31 cellular contexts compared by ENCODE assay signal in the genomic region with DNA sequence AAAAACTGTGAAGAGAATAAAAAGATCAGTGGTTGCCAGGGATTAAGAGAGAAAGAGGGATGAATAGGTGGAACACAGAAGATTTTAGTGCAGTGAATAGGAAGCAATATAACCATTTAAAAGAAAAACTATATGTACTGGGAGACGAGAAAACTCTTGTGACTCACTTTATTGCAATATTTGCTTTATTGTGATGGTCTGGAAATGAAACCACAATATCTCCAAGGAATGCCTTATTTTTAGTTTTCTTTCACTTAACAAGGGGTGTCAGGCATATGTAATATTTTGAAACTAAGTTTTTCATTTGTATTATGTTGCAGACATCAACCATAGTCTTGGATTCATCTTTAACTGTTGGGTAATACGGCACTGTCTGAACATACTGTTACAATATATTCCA.
"Had no signal": no experiment of that assay in that cellular context is flagged by ENCODE, and none has a peak within 500 bp of the region (broad histone marks: within the 10 kb centered on the region; RNA-seq: fewer than 3 reads in every experiment).

No MANE protein-coding gene starts in this region.

- H3K4me3 Mint-ChIP-seq: activated naive CD4-positive, alpha-beta T cell treated with anti-CD3 and anti-CD28 coated beads, Interleukin-2, amount 10 ng/mL, durations not matched to agents 7 days and 5 days; brain; endodermal cell; immature natural killer cell; mesothelial cell of epicardium; naive thymus-derived CD8-positive, alpha-beta T cell; neural progenitor cell had no signal

- H2AFZ ChIP-seq: hepatocyte, neural progenitor cell had no signal

- H3K79me2 ChIP-seq: hepatocyte had no signal

- H3K27me3 Mint-ChIP-seq: activated naive CD4-positive, alpha-beta T cell treated with anti-CD3 and anti-CD28 coated beads, Interleukin-2, amount 10 ng/mL, durations not matched to agents 7 days and 5 days; progenitor cell of endocrine pancreas had no signal

- H3K4me2 ChIP-seq: hepatocyte, neural progenitor cell had no signal

- ATAC-seq: left lung; naive thymus-derived CD8-positive, alpha-beta T cell; stimulated activated naive CD8-positive, alpha-beta T cell treated with anti-CD3 and anti-CD28 coated beads, Interleukin-15, Interleukin-2, amounts not matched to agents 100 U/mL and 50 U/mL, for 24 hours; upper lobe of right lung had no signal

- H3K4me1 Mint-ChIP-seq: activated naive CD4-positive, alpha-beta T cell treated with anti-CD3 and anti-CD28 coated beads, Interleukin-2, amount 10 ng/mL, durations not matched to agents 7 days and 5 days; naive thymus-derived CD8-positive, alpha-beta T cell; neural progenitor cell had no signal

- H3K27me3 ChIP-seq: colonic mucosa, esophagus squamous epithelium, hepatocyte, left lung, neural progenitor cell, sigmoid colon, thyroid gland, upper lobe of right lung had no signal

- H3K27ac ChIP-seq: colonic mucosa, esophagus squamous epithelium, hepatocyte, left lung, neural progenitor cell, sigmoid colon, thyroid gland, upper lobe of right lung had no signal

- H3K36me3 ChIP-seq: colonic mucosa, esophagus squamous epithelium, left lung, neural progenitor cell, sigmoid colon, thyroid gland, upper lobe of right lung had no signal

- DNase-seq: activated CD4-positive, alpha-beta T cell treated with anti-CD3 and anti-CD28 coated beads, Interleukin-2, amount 50 U/mL, for 4 hours; activated CD8-positive, alpha-beta memory T cell treated with anti-CD3 and anti-CD28 coated beads for 24 hours; activated CD8-positive, alpha-beta memory T cell treated with anti-CD3 and anti-CD28 coated beads, Interleukin-2, amount 50 U/mL, for 4 hours; activated naive CD4-positive, alpha-beta T cell treated with anti-CD3 and anti-CD28 coated beads, Interleukin-2, amount 10 ng/mL, durations not matched to agents 7 days and 5 days; activated T-cell treated with anti-CD3 and anti-CD28 coated beads, Interleukin-2, amount 50 U/mL, for 48 hours; anterior cingulate cortex; central memory CD4-positive, alpha-beta T cell; colonic mucosa; endodermal cell; esophagus squamous epithelium; foreskin melanocyte; glutamatergic neuron; immature natural killer cell; kidney glomerular epithelial cell; left lung; naive thymus-derived CD8-positive, alpha-beta T cell; retina; sigmoid colon; stimulated activated CD4-positive, alpha-beta T cell treated with anti-CD3 and anti-CD28 coated beads, Interleukin-12 subunit alpha, Interleukin-12 subunit beta, amount 100 ng/mL, for 4 hours; stimulated activated CD4-positive, alpha-beta T cell treated with anti-CD3 and anti-CD28 coated beads, Interleukin-4, amount 100 ng/mL, for 4 hours; stimulated activated naive CD8-positive, alpha-beta T cell treated with anti-CD3 and anti-CD28 coated beads, Interleukin-15, Interleukin-2, amounts not matched to agents 100 U/mL and 50 U/mL, for 24 hours; substantia nigra; T-helper 1 cell; thyroid gland; upper lobe of right lung had no signal

- H3K9me3 ChIP-seq: colonic mucosa, esophagus squamous epithelium, left lung, sigmoid colon, thyroid gland, upper lobe of right lung had no signal

- H3K36me3 Mint-ChIP-seq: activated naive CD4-positive, alpha-beta T cell treated with anti-CD3 and anti-CD28 coated beads, Interleukin-2, amount 10 ng/mL, durations not matched to agents 7 days and 5 days; brain; immature natural killer cell; mesothelial cell of epicardium; naive thymus-derived CD8-positive, alpha-beta T cell; neural progenitor cell had no signal

- H3K9me3 Mint-ChIP-seq: activated naive CD4-positive, alpha-beta T cell treated with anti-CD3 and anti-CD28 coated beads, Interleukin-2, amount 10 ng/mL, durations not matched to agents 7 days and 5 days; brain; endodermal cell; neural progenitor cell had no signal

- H3K4me1 ChIP-seq: colonic mucosa, esophagus squamous epithelium, left lung, neural progenitor cell, thyroid gland, upper lobe of right lung had no signal

- H3K9ac ChIP-seq: neural progenitor cell had no signal

- H3K27ac Mint-ChIP-seq: activated naive CD4-positive, alpha-beta T cell treated with anti-CD3 and anti-CD28 coated beads, Interleukin-2, amount 10 ng/mL, durations not matched to agents 7 days and 5 days; brain; endodermal cell; immature natural killer cell; mesothelial cell of epicardium; naive thymus-derived CD8-positive, alpha-beta T cell; neural progenitor cell; progenitor cell of endocrine pancreas had no signal

- H3K4me3 ChIP-seq: colonic mucosa, esophagus squamous epithelium, hepatocyte, left lung, lung, neural progenitor cell, sigmoid colon, thyroid gland, upper lobe of right lung had no signal
